29 cellular contexts compared by ENCODE assay signal in genomic region chr5:31569065-31569464, GRCh38.
"Had no signal": no experiment of that assay in that cellular context is flagged by ENCODE, and none has a peak within 500 bp of the region (broad histone marks: within the 10 kb centered on the region; RNA-seq: fewer than 3 reads in every experiment).

No MANE protein-coding gene starts in this region.

- H3K27me3 ChIP-seq: ascending aorta, breast epithelium, cardiac muscle cell, colonic mucosa, dorsolateral prefrontal cortex, foreskin keratinocyte, gastrocnemius medialis, heart left ventricle had no signal

- H3K9me3 ChIP-seq: ascending aorta, colonic mucosa, gastrocnemius medialis, heart left ventricle had no signal

- H3K27ac ChIP-seq: ascending aorta, breast epithelium, cardiac muscle cell, colonic mucosa, dorsolateral prefrontal cortex, foreskin keratinocyte, gastrocnemius medialis, heart left ventricle had no signal

- ATAC-seq: activated CD4-positive, alpha-beta T cell treated with anti-CD3 and anti-CD28 coated beads for 36 hours; activated naive CD4-positive, alpha-beta T cell treated with anti-CD3 and anti-CD28 coated beads, Interleukin-2, amount 50 U/mL, for 72 hours; activated T-cell treated with anti-CD3 and anti-CD28 coated beads, Interleukin-2, amount 50 U/mL, for 72 hours; esophagus mucosa; foreskin keratinocyte; gastrocnemius medialis; heart left ventricle had no signal

- H3K4me3 ChIP-seq: ascending aorta, breast epithelium, cardiac muscle cell, colonic mucosa, dorsolateral prefrontal cortex, gastrocnemius medialis, heart left ventricle had no signal

- DNase-seq: activated CD4-positive, alpha-beta memory T cell treated with anti-CD3 and anti-CD28 coated beads, Interleukin-2, amount 10 ng/mL, durations not matched to agents 7 days and 5 days; activated CD4-positive, alpha-beta T cell treated with anti-CD3 and anti-CD28 coated beads for 36 hours; activated CD4-positive, alpha-beta T cell treated with anti-CD3 and anti-CD28 coated beads, Interleukin-2, amount 10 ng/mL, durations not matched to agents 24 days and 14 days; activated CD4-positive, CD25-positive, alpha-beta regulatory T cell; activated CD4-positive, CD25-positive, alpha-beta regulatory T cell treated with anti-CD3 and anti-CD28 coated beads, Interleukin-2, amount 50 U/mL, for 72 hours; activated CD8-positive, alpha-beta memory T cell treated with anti-CD3 and anti-CD28 coated beads, Interleukin-2, amount 50 U/mL, for 48 hours; activated gamma-delta T cell; activated naive CD4-positive, alpha-beta T cell; activated naive CD4-positive, alpha-beta T cell treated with anti-CD3 and anti-CD28 coated beads, Interleukin-2, amount 10 ng/mL, durations not matched to agents 7 days and 5 days; activated naive CD8-positive, alpha-beta T cell treated with anti-CD3 and anti-CD28 coated beads, Interleukin-2, amount 10 ng/mL, durations not matched to agents 7 days and 5 days; activated T-cell treated with anti-CD3 and anti-CD28 coated beads for 4 hours; activated T-cell treated with anti-CD3 and anti-CD28 coated beads, Interleukin-2, amount 50 U/mL, for 24 hours; activated T-cell treated with anti-CD3 and anti-CD28 coated beads, Interleukin-2, amount 50 U/mL, for 72 hours; central memory CD4-positive, alpha-beta T cell; cerebellar nuclear complex; colonic mucosa; dorsolateral prefrontal cortex; effector memory CD4-positive, alpha-beta T cell; endodermal cell; foreskin keratinocyte; gastrocnemius medialis; glutamatergic neuron; heart left ventricle; T-helper 2 cell had no signal

- H3K36me3 ChIP-seq: ascending aorta, breast epithelium, cardiac muscle cell, colonic mucosa, gastrocnemius medialis, heart left ventricle had no signal

- H3K4me1 ChIP-seq: ascending aorta, breast epithelium, colonic mucosa, foreskin keratinocyte, gastrocnemius medialis, heart left ventricle had no signal
